Comparison of ENCODE assay signal across 24 cellular contexts in genomic region chr10:79483299-79483698, GRCh38. TPM values are rescaled to one million over a fixed set of nuclear protein-coding genes. Genes with fewer than 3 reads are reported as not detected.
A peak's percentile ranks its signal among the peaks of the same experiment; 100 is the strongest.
DNase-seq lines count a peak whose midpoint lies in the region; ATAC-seq, FAIRE-seq and TF ChIP-seq lines count a peak whose summit lies in the region.
"Had no signal": no experiment of that assay in that cellular context is flagged by ENCODE, and none has a peak within 500 bp of the region (broad histone marks: within the 10 kb centered on the region; RNA-seq: fewer than 3 reads in every experiment).

No MANE protein-coding gene starts in this region.

- H3K4me2 ChIP-seq in HepG2 (ENCODE audit: low read depth, low read length) = no peak overlapping the region
- H3K4me2 ChIP-seq: A549, GM23338 had no signal

- no peak for DNase-seq in left ventricle myocardium inferior
- DNase-seq in right atrium auricular region (ENCODE audit: low spot score) = no peak
- peak; percentile 33 for DNase-seq in fibroblast of gingiva (ENCODE audit: low read depth)
- no peak for DNase-seq in gastrocnemius medialis
- DNase-seq in vagina (ENCODE audit: extremely low spot score in 2 of 2) = no peak
- no peak for DNase-seq in activated T-cell treated with anti-CD3 and anti-CD28 coated beads for 4 hours
- no peak for DNase-seq in HepG2 (ENCODE audit: low spot score)
- DNase-seq in activated CD4-positive, alpha-beta T cell treated with anti-CD3 and anti-CD28 coated beads for 4 hours = no peak
- DNase-seq: activated CD4-positive, alpha-beta T cell treated with anti-CD3 and anti-CD28 coated beads for 36 hours; brain microvascular endothelial cell; C1 segment of cervical spinal cord; cortex of kidney; kidney glomerular epithelial cell; NCI-H526 treated with DMSO at 0.1 percent for 48 hours; small intestine; stimulated activated CD4-positive, alpha-beta T cell treated with anti-CD3 and anti-CD28 coated beads, Interleukin-4, amount 100 ng/mL, for 1 hour; stimulated activated naive CD8-positive, alpha-beta T cell treated with anti-CD3 and anti-CD28 coated beads, Interleukin-15, amount 100 ng/mL, for 72 hours; T-cell had no signal

- H3K27ac ChIP-seq in left ventricle myocardium inferior (replicated peaks) = peak overlapping the region; percentile 74
- H3K27ac ChIP-seq in right atrium auricular region = peak overlapping the region in 1 of 2 donors; percentile 66
- H3K27ac ChIP-seq in gastrocnemius medialis = peak overlapping the region in 3 of 4 donors; percentile 49 to 68 (median 61)
- H3K27ac ChIP-seq in vagina = peak overlapping the region; percentile 69
- H3K27ac ChIP-seq in HepG2 (ENCODE audit: extremely low read length, insufficient read depth, low read length) = no peak overlapping the region
- H3K27ac ChIP-seq: A549, brain microvascular endothelial cell, HL-60 had no signal

- TF ChIP-seq POLR2A in gastrocnemius medialis (IDR thresholded peaks at IDR 0.05) (no peak), vagina (IDR thresholded peaks at IDR 0.05) (no peak), HepG2 (IDR thresholded peaks at IDR 0.05; ENCODE audit: insufficient read depth in 1 of 2, low read depth in 2 of 2, low read length in 2 of 2) (no peak)

- WGBS in HepG2 (ENCODE audit: low lambda C conversion rate) = 22% methylated on average over 3 of the region's 3 CpGs

- H3K4me3 ChIP-seq in left ventricle myocardium inferior (no peak overlapping the region), right atrium auricular region (no peak overlapping the region), gastrocnemius medialis (no peak overlapping the region), vagina (no peak overlapping the region), HepG2 (replicated peaks in 1 of 3; ENCODE audit: insufficient read depth in 1 of 3, low read depth in 2 of 3, low read length in 3 of 3) (no peak overlapping the region)
- H3K4me3 ChIP-seq: A549, GM23338 had no signal

- TF ChIP-seq EP300 in HepG2 (IDR thresholded peaks at IDR 0.05; ENCODE audit: low read depth in 2 of 2, low read length in 2 of 2) (no peak), HepG2 (CRISPR knock-in tag; IDR thresholded peaks at IDR 0.05; ENCODE audit: borderline replicate concordance) (no peak)

- no peak for TF ChIP-seq CTCF in left ventricle myocardium inferior (IDR thresholded peaks at IDR 0.05; ENCODE audit: borderline replicate concordance)
- no peak for TF ChIP-seq CTCF in right atrium auricular region (IDR thresholded peaks at IDR 0.05)
- TF ChIP-seq CTCF in gastrocnemius medialis (IDR thresholded peaks at IDR 0.05 in 4 of 5, conservative IDR thresholded peaks at IDR 0.05 in 1 of 5) = no peak
- TF ChIP-seq CTCF in vagina (IDR thresholded peaks at IDR 0.05) = no peak
- no peak for TF ChIP-seq CTCF in HepG2 (CRISPR knock-in tag; IDR thresholded peaks at IDR 0.05)

- POLR2A ChIA-PET in HepG2 (lab: Yijun Ruan, JAX) = no interaction called here

- FAIRE-seq in HepG2 (lab: Jason Lieb, UNC) = no peak
- FAIRE-seq: A549, D721Med, frontal cortex, small intestine had no signal

- ATAC-seq in gastrocnemius medialis = peak in 1 of 2 donors; percentile 36
- no peak for ATAC-seq in HepG2
- ATAC-seq: A549; activated CD4-positive, alpha-beta T cell treated with anti-CD3 and anti-CD28 coated beads for 36 hours; GM23338; natural killer cell treated with Interleukin-12 subunit alpha and Interleukin-12 subunit beta and Interleukin-15 and Interleukin-18, amount 100 ng/mL, for 72 hours; stimulated activated naive CD8-positive, alpha-beta T cell treated with anti-CD3 and anti-CD28 coated beads, Interleukin-15, amount 100 ng/mL, for 72 hours; T-cell had no signal

- TF ChIP-seq RAD21 in HepG2 (CRISPR knock-in tag; IDR thresholded peaks at IDR 0.05) = no peak

- in situ Hi-C loops in gastrocnemius medialis (cut with MboI; ENCODE audit: low sequenced_read_pairs in 4 of 4) (loop anchor here in 1 of 4 donors (10.0 kb wide), 1 partner anchor 108 kb away; no protein-coding TSS in a partner anchor), HepG2 (cut with HindIII; ENCODE audit: extremely low pct_ligation_motif_present, low pct_unique_long_range_greater_than_20kb) (no loop called here)

- H3K27me3 ChIP-seq in left ventricle myocardium inferior (ENCODE audit: low read depth) = no peaks in the 10 kb centered on the region
- H3K27me3 ChIP-seq in right atrium auricular region = no peaks in the 10 kb centered on the region
- no peaks in the 10 kb centered on the region for H3K27me3 ChIP-seq in gastrocnemius medialis
- H3K27me3 ChIP-seq in vagina = no peaks in the 10 kb centered on the region
- peaks cover 3 to 12% of the 10 kb centered on the region in 2 experiments; a peak in 2 of 5 replicates for H3K27me3 ChIP-seq in HepG2 (ENCODE audit: control insufficient read depth in 1 of 2, insufficient read depth in 2 of 2, low read length in 2 of 2)
- H3K27me3 ChIP-seq: brain microvascular endothelial cell had no signal

- intact Hi-C loops in left ventricle myocardium inferior (cut with micrococcal nuclease) (no loop called here), gastrocnemius medialis (cut with DNase I; ENCODE audit: low total_unique reads) (no loop called here), vagina (cut with DNase I) (no loop called here), HepG2 (cut with micrococcal nuclease; ENCODE audit: unreplicated experiment) (no loop called here)

- H3K4me1 ChIP-seq in left ventricle myocardium inferior (peaks cover 26% of the 10 kb centered on the region), right atrium auricular region (peaks cover 0 to 25% of the 10 kb centered on the region in 2 donors), gastrocnemius medialis (peaks cover 4 to 18% of the 10 kb centered on the region in 2 donors), vagina (peaks cover 35% of the 10 kb centered on the region), HepG2 (ENCODE audit: insufficient read depth, low read length) (no peaks in the 10 kb centered on the region)

- CTCF ChIA-PET in HepG2 (lab: Yijun Ruan, JAX; ENCODE audit: low intra/inter-chr PET ratio, low total read pairs) = no interaction called here

- H3K36me3 ChIP-seq in left ventricle myocardium inferior (no peaks in the 10 kb centered on the region), right atrium auricular region (no peaks in the 10 kb centered on the region), gastrocnemius medialis (no peaks in the 10 kb centered on the region), vagina (no peaks in the 10 kb centered on the region), HepG2 (replicated peaks in 1 of 2; ENCODE audit: control insufficient read depth in 1 of 2, insufficient read depth in 2 of 2, low read length in 2 of 2) (no peaks in the 10 kb centered on the region)
- H3K36me3 ChIP-seq: brain microvascular endothelial cell had no signal

- BruUV-seq in HepG2 (replicated peaks; lab: Mats Ljungman, UMichigan) = no TSS peak

- H3K9me3 ChIP-seq in left ventricle myocardium inferior (replicated peaks) (no peaks in the 10 kb centered on the region), right atrium auricular region (no peaks in the 10 kb centered on the region), gastrocnemius medialis (no peaks in the 10 kb centered on the region), vagina (no peaks in the 10 kb centered on the region), HepG2 (ENCODE audit: low read length) (no peaks in the 10 kb centered on the region)

- H4K20me1 ChIP-seq in HepG2 (ENCODE audit: insufficient read depth, low read length) = no peaks in the 10 kb centered on the region

- no peak overlapping the region for H3K9ac ChIP-seq in HepG2 (ENCODE audit: insufficient read depth, low read depth, low read length)

- H2AFZ ChIP-seq in HepG2 (ENCODE audit: low read length) = no peak overlapping the region

- H3K79me2 ChIP-seq in HepG2 (ENCODE audit: insufficient read depth, low read length) = no peaks in the 10 kb centered on the region

RNA-seq across cellular contexts. Expression of gene EIF5AL1, which starts 29.0 kb away (rescaled TPM):
- 0.05 TPM for total RNA-seq in left ventricle myocardium inferior
- total RNA-seq in right atrium auricular region = under 1 TPM in 1 of 2 donors, not detected in 1; 0.08 TPM
- under 1 TPM; 0.13 to 0.75 (median 0.35) TPM for total RNA-seq in gastrocnemius medialis
- total RNA-seq in vagina = not detected
- 0.14 and 0.22 TPM in 2 replicates for total RNA-seq in HepG2 (2016; rRNA removed; fragmentation: Illumina TruSeq; extraction: Trizol)
- total RNA-seq in HepG2 (2016; cell fraction: cytosol; rRNA removed; fragmentation: Illumina TruSeq; extraction: Trizol; ENCODE audit: low read depth) = 0.18 and 0.20 TPM in 2 replicates
- total RNA-seq in HepG2 (2016; cell fraction: insoluble cytoplasmic fraction; rRNA removed; fragmentation: Illumina TruSeq; extraction: Trizol) = 0.15 TPM in 2 replicates
- total RNA-seq in HepG2 (2016; cell fraction: membrane; rRNA removed; fragmentation: Illumina TruSeq; extraction: Trizol) = 0.09 and 0.10 TPM in 2 replicates
- not detected in 2 replicates for total RNA-seq in HepG2 (2016; cell fraction: nucleus; rRNA removed; fragmentation: Illumina TruSeq; extraction: Trizol)
- polyA plus RNA-seq in HepG2 (2011; rRNA removed) = 0.34 and 0.50 TPM in 2 replicates
- polyA plus RNA-seq in HepG2 (2011; cell fraction: cytosol; rRNA removed) = 0.42 and 1.0 TPM in 2 replicates
- 0.10 and 0.28 TPM in 2 replicates for polyA plus RNA-seq in HepG2 (2011; cell fraction: nucleus; rRNA removed)
- polyA plus RNA-seq in HepG2 (2012) = 1.0 and 1.3 TPM in 2 replicates
- 0.35 and 0.40 TPM in 2 replicates for polyA plus RNA-seq in HepG2 (2016; cell fraction: cytosol; fragmentation: Illumina TruSeq; extraction: Trizol; ENCODE audit: low read depth)
- 0.53 and 0.80 TPM in 2 replicates for polyA plus RNA-seq in HepG2 (2016; cell fraction: insoluble cytoplasmic fraction; fragmentation: Illumina TruSeq; extraction: Trizol; ENCODE audit: low read depth)
- 0.42 and 0.56 TPM in 2 replicates for polyA plus RNA-seq in HepG2 (2016; cell fraction: membrane; fragmentation: Illumina TruSeq; extraction: Trizol; ENCODE audit: low read depth)
- 0.33 and 0.45 TPM in 2 replicates for polyA plus RNA-seq in HepG2 (2016; cell fraction: nucleus; fragmentation: Illumina TruSeq; extraction: Trizol; ENCODE audit: insufficient read depth, low read depth)
- 0.14 and 0.80 TPM in 2 replicates for polyA minus RNA-seq in HepG2 (2011; rRNA and poly(A)+ RNA removed; ENCODE audit: low replicate concordance)
- 0.26 and 0.30 TPM in 2 replicates for polyA minus RNA-seq in HepG2 (2011; cell fraction: cytosol; rRNA and poly(A)+ RNA removed)
- 0.12 and 0.13 TPM in 2 replicates for polyA minus RNA-seq in HepG2 (2011; cell fraction: nucleus; rRNA and poly(A)+ RNA removed)

RNA-seq across cellular contexts. Expression of gene ZCCHC24, which starts 37.9 kb away (rescaled TPM):
- total RNA-seq in left ventricle myocardium inferior (47.5 TPM), right atrium auricular region (10 to 100 TPM; 45.6 to 85.9 TPM), gastrocnemius medialis (100 to 1,000 TPM in 1 of 4 donors, 10 to 100 TPM in 3; 59.6 to 122 (median 84.5) TPM), vagina (57.0 TPM), HepG2 (2016; rRNA removed; fragmentation: Illumina TruSeq; extraction: Trizol) (3.1 and 3.9 TPM in 2 replicates)
- 0.62 and 0.81 TPM in 2 replicates for total RNA-seq in HepG2 (2016; cell fraction: cytosol; rRNA removed; fragmentation: Illumina TruSeq; extraction: Trizol; ENCODE audit: low read depth)
- total RNA-seq in HepG2 (2016; cell fraction: insoluble cytoplasmic fraction; rRNA removed; fragmentation: Illumina TruSeq; extraction: Trizol) = 3.5 and 3.6 TPM in 2 replicates
- 3.7 and 4.0 TPM in 2 replicates for total RNA-seq in HepG2 (2016; cell fraction: membrane; rRNA removed; fragmentation: Illumina TruSeq; extraction: Trizol)
- 2.4 and 2.5 TPM in 2 replicates for total RNA-seq in HepG2 (2016; cell fraction: nucleus; rRNA removed; fragmentation: Illumina TruSeq; extraction: Trizol)
- polyA plus RNA-seq in HepG2 (2011; rRNA removed) = 7.7 and 7.9 TPM in 2 replicates
- polyA plus RNA-seq in HepG2 (2011; cell fraction: cytosol; rRNA removed) = 6.1 and 7.9 TPM in 2 replicates
- 5.9 and 9.2 TPM in 2 replicates for polyA plus RNA-seq in HepG2 (2011; cell fraction: nucleus; rRNA removed)
- polyA plus RNA-seq in HepG2 (2012) = 3.8 and 4.0 TPM in 2 replicates
- polyA plus RNA-seq in HepG2 (2016; cell fraction: cytosol; fragmentation: Illumina TruSeq; extraction: Trizol; ENCODE audit: low read depth) = 0.43 and 0.45 TPM in 2 replicates
- 5.1 and 5.5 TPM in 2 replicates for polyA plus RNA-seq in HepG2 (2016; cell fraction: insoluble cytoplasmic fraction; fragmentation: Illumina TruSeq; extraction: Trizol; ENCODE audit: low read depth)
- 2.8 and 3.1 TPM in 2 replicates for polyA plus RNA-seq in HepG2 (2016; cell fraction: membrane; fragmentation: Illumina TruSeq; extraction: Trizol; ENCODE audit: low read depth)
- 4.3 and 4.9 TPM in 2 replicates for polyA plus RNA-seq in HepG2 (2016; cell fraction: nucleus; fragmentation: Illumina TruSeq; extraction: Trizol; ENCODE audit: insufficient read depth, low read depth)
- 4.8 and 18.6 TPM in 2 replicates for polyA minus RNA-seq in HepG2 (2011; rRNA and poly(A)+ RNA removed; ENCODE audit: low replicate concordance)
- polyA minus RNA-seq in HepG2 (2011; cell fraction: cytosol; rRNA and poly(A)+ RNA removed) = 7.8 and 8.3 TPM in 2 replicates
- polyA minus RNA-seq in HepG2 (2011; cell fraction: nucleus; rRNA and poly(A)+ RNA removed) = 3.5 and 3.6 TPM in 2 replicates
